Comparison of ENCODE assay signal across 8 cellular contexts in genomic region chr1:245156041-245156735, GRCh38. TPM values are rescaled to one million over a fixed set of nuclear protein-coding genes. Genes with fewer than 3 reads are reported as not detected.
DNase-seq lines count a peak whose midpoint lies in the region; ATAC-seq, FAIRE-seq and TF ChIP-seq lines count a peak whose summit lies in the region.

No MANE protein-coding gene starts in this region.

- H3K36me3 Mint-ChIP-seq in T-helper 17 cell (ENCODE audit: low read depth), result peaks cover 4% of the 10 kb centered on the region

- peaks cover 58% of the 10 kb centered on the region for H3K27me3 Mint-ChIP-seq in T-helper 17 cell

- no peak overlapping the region for H3K27ac Mint-ChIP-seq in T-helper 17 cell

- H3K9me3 ChIP-seq in T-helper 17 cell (ENCODE audit: control insufficient read depth, low read length, poor library complexity, severe bottlenecking), result peaks cover 2% of the 10 kb centered on the region
- H3K9me3 ChIP-seq in right atrium auricular region, result no peaks in the 10 kb centered on the region

- H3K36me3 ChIP-seq in right atrium auricular region, result no peaks in the 10 kb centered on the region

- peak; percentile 77 for TF ChIP-seq CTCF in GM12875 (IDR thresholded peaks at IDR 0.05; ENCODE audit: borderline replicate concordance, insufficient read depth, low read depth, low read length)
- TF ChIP-seq CTCF in right atrium auricular region (IDR thresholded peaks at IDR 0.05), result peak; percentile 40 to 87

- ATAC-seq in HG02763 (IDR thresholded peaks at IDR 0.05; ENCODE audit: unreplicated experiment), result peak; percentile 90
- ATAC-seq in T-helper 17 cell, result peak; percentile 92

- peak overlapping the region; percentile 54 for H3K4me3 ChIP-seq in GM12875 (ENCODE audit: low read depth, low read length)
- H3K4me3 ChIP-seq in right atrium auricular region, result peak overlapping the region; percentile 32 to 57

- DNase-seq in NCI-H1417 (lab: John Stamatoyannopoulos, UW), result peak; percentile 77 to 91 (median 88)
- peak; percentile 50 to 73 (median 53) for DNase-seq in T-helper 17 cell
- peak; percentile 52 for DNase-seq in amniotic stem cell (lab: John Stamatoyannopoulos, UW)
- peak; percentile 69 for DNase-seq in right atrium auricular region (ENCODE audit: low spot score)
- DNase-seq in pulmonary artery endothelial cell (ENCODE audit: low read depth, low spot score), result peak; percentile 29
- peak; percentile 76 for DNase-seq in urothelium cell line (ENCODE audit: low spot score)

- H3K4me1 ChIP-seq in right atrium auricular region, result peaks cover 0 to 43% of the 10 kb centered on the region in 2 donors

- FAIRE-seq in urothelium cell line (lab: Jason Lieb, UNC), result no peak

- H3K4me3 Mint-ChIP-seq in T-helper 17 cell, result peak overlapping the region; percentile 85

- H3K4me1 Mint-ChIP-seq in T-helper 17 cell, result peaks cover 13% of the 10 kb centered on the region

- peaks cover 0 to 5% of the 10 kb centered on the region in 2 donors for H3K27me3 ChIP-seq in right atrium auricular region

- no peak overlapping the region for H3K27ac ChIP-seq in right atrium auricular region

RNA-seq across cellular contexts. Expression of gene KIF26B, which starts 1.4 kb away (rescaled TPM):
- total RNA-seq in T-helper 17 cell (not detected), right atrium auricular region (1 to 10 TPM in 1 of 2 donors, under 1 TPM in 1; 0.83 to 1.3 TPM), pulmonary artery endothelial cell (0.04 and 0.13 TPM in 2 replicates)

Comparison
In these comparisons a context has a peak if more than half of its experiments do, and no peak if none do; other contexts are left out.
1. DNase-seq: peak in every context shown above with its lines; median percentile 88 in NCI-H1417; 76 in urothelium cell line; 69 in right atrium auricular region; 53 in T-helper 17 cell; 52 in amniotic stem cell; 29 in pulmonary artery endothelial cell.